In genomic region chr1:200520740-200521139, GRCh38 we compare ENCODE assay signal across 23 cellular contexts.
"Had no signal": no experiment of that assay in that cellular context is flagged by ENCODE, and none has a peak within 500 bp of the region (broad histone marks: within the 10 kb centered on the region; RNA-seq: fewer than 3 reads in every experiment).

No MANE protein-coding gene starts in this region.

- H3K27ac Mint-ChIP-seq: mesothelial cell of epicardium; natural killer cell treated with Interleukin-12 subunit alpha and Interleukin-12 subunit beta and Interleukin-15 and Interleukin-18, amount 100 ng/mL, for 72 hours; progenitor cell of endocrine pancreas; stimulated activated memory B cell treated with anti-CD40 and anti-IgM and Interleukin-4, amounts not matched to agents 10 μg/mL and 1 μg/mL and 100 μg/mL, for 72 hours; stimulated activated naive CD8-positive, alpha-beta T cell treated with anti-CD3 and anti-CD28 coated beads, Interleukin-15, amount 100 ng/mL, for 72 hours; type B pancreatic cell had no signal

- H3K27me3 ChIP-seq: ovary, right atrium auricular region, right lobe of liver, tibial nerve, vagina had no signal

- DNase-seq: islet precursor cell; left ventricle myocardium inferior; mesendoderm; naive B cell; ovary; right lobe of liver; stimulated activated CD4-positive, alpha-beta T cell treated with anti-CD3 and anti-CD28 coated beads, Interleukin-1b, Interleukin-23, amount 100 ng/mL, for 48 hours; stimulated activated CD4-positive, alpha-beta T cell treated with anti-CD3 and anti-CD28 coated beads, Interleukin-2, amount 100 ng/mL, for 48 hours; stimulated activated CD4-positive, alpha-beta T cell treated with anti-CD3 and anti-CD28 coated beads, Interleukin-4, amount 100 ng/mL, for 4 hours; stimulated activated CD8-positive, alpha-beta memory T cell treated with anti-CD3 and anti-CD28 coated beads, Interleukin-4, amount 100 ng/mL, for 48 hours; stimulated activated naive CD4-positive, alpha-beta T cell treated with Interleukin-2 at 50 U/mL for 16 hours; stimulated activated naive CD8-positive, alpha-beta T cell treated with anti-CD3 and anti-CD28 coated beads, Interleukin-15, amount 100 ng/mL, for 72 hours; substantia nigra had no signal

- H3K4me3 ChIP-seq: left ventricle myocardium inferior, lung, ovary, right atrium auricular region, right lobe of liver, smooth muscle cell, tibial nerve, vagina had no signal

- H3K4me1 Mint-ChIP-seq: naive B cell had no signal

- H3K4me1 ChIP-seq: right lobe of liver, vagina had no signal

- ATAC-seq: natural killer cell treated with Interleukin-12 subunit alpha and Interleukin-12 subunit beta and Interleukin-15 and Interleukin-18, amount 100 ng/mL, for 72 hours; right lobe of liver; stimulated activated memory B cell treated with anti-CD40 and anti-IgM and Interleukin-4, amounts not matched to agents 10 μg/mL and 1 μg/mL and 100 μg/mL, for 72 hours; stimulated activated naive CD8-positive, alpha-beta T cell treated with anti-CD3 and anti-CD28 coated beads, Interleukin-15, amount 100 ng/mL, for 72 hours had no signal

- H3K4me2 ChIP-seq: smooth muscle cell had no signal

- H3K9me3 Mint-ChIP-seq: mesothelial cell of epicardium; naive B cell; natural killer cell treated with Interleukin-12 subunit alpha and Interleukin-12 subunit beta and Interleukin-15 and Interleukin-18, amount 100 ng/mL, for 72 hours; stimulated activated memory B cell treated with anti-CD40 and anti-IgM and Interleukin-4, amounts not matched to agents 10 μg/mL and 1 μg/mL and 100 μg/mL, for 72 hours; stimulated activated naive CD8-positive, alpha-beta T cell treated with anti-CD3 and anti-CD28 coated beads, Interleukin-15, amount 100 ng/mL, for 72 hours; type B pancreatic cell had no signal

- H3K27ac ChIP-seq: left ventricle myocardium inferior, ovary, right atrium auricular region, right lobe of liver, tibial nerve, vagina had no signal

- H3K36me3 Mint-ChIP-seq: mesothelial cell of epicardium; naive B cell; natural killer cell treated with Interleukin-12 subunit alpha and Interleukin-12 subunit beta and Interleukin-15 and Interleukin-18, amount 100 ng/mL, for 72 hours; stimulated activated memory B cell treated with anti-CD40 and anti-IgM and Interleukin-4, amounts not matched to agents 10 μg/mL and 1 μg/mL and 100 μg/mL, for 72 hours; type B pancreatic cell had no signal

- H3K36me3 ChIP-seq: left ventricle myocardium inferior, ovary, right atrium auricular region, right lobe of liver, tibial nerve, vagina had no signal

- H3K4me3 Mint-ChIP-seq: mesothelial cell of epicardium; natural killer cell treated with Interleukin-12 subunit alpha and Interleukin-12 subunit beta and Interleukin-15 and Interleukin-18, amount 100 ng/mL, for 72 hours; stimulated activated memory B cell treated with anti-CD40 and anti-IgM and Interleukin-4, amounts not matched to agents 10 μg/mL and 1 μg/mL and 100 μg/mL, for 72 hours; stimulated activated naive CD8-positive, alpha-beta T cell treated with anti-CD3 and anti-CD28 coated beads, Interleukin-15, amount 100 ng/mL, for 72 hours; type B pancreatic cell had no signal

- H3K27me3 Mint-ChIP-seq: progenitor cell of endocrine pancreas; stimulated activated naive CD8-positive, alpha-beta T cell treated with anti-CD3 and anti-CD28 coated beads, Interleukin-15, amount 100 ng/mL, for 72 hours; type B pancreatic cell had no signal
